ENCODE assay signal across 19 cellular contexts in the genomic region with DNA sequence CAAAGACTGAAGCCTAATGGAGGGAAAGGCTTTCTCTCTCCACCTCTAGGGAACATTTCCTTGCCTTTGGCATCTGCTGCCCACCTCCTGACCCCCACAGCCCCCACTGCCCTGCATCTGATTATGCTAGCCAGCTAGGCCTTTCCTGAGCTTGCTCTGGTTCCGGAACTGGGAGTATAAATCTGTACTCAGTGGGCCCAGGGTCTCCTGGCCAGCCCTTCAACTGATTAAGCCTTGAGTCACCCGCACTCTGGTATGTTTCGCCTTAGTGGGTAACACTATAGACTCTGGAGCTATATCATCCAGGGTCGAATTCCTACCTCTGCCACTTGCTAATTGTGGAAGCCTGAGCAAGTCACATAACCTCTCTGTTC. TPM values are rescaled to one million over a fixed set of nuclear protein-coding genes. Genes with fewer than 3 reads are reported as not detected.
DNase-seq lines count a peak whose midpoint lies in the region; ATAC-seq, FAIRE-seq and TF ChIP-seq lines count a peak whose summit lies in the region.
"Had no signal": no experiment of that assay in that cellular context is flagged by ENCODE, and none has a peak within 500 bp of the region (broad histone marks: within the 10 kb centered on the region; RNA-seq: fewer than 3 reads in every experiment).

No MANE protein-coding gene starts in this region.

- peaks cover under 1% of the 10 kb centered on the region; the same call in 1 of the 3 replicates for H3K9me3 Mint-ChIP-seq in GM23338
- H3K9me3 Mint-ChIP-seq: CD8-positive, alpha-beta T cell; stimulated activated effector memory CD8-positive, alpha-beta T cell treated with anti-CD3 and anti-CD28 coated beads, Interleukin-12 subunit alpha, Interleukin-12 subunit beta, amount 100 ng/mL, for 72 hours had no signal

- H3K27ac ChIP-seq in GM23338 (ENCODE audit: low read depth) (peak overlapping the region; percentile 94), SK-N-MC (peak overlapping the region; percentile 94), colonic mucosa (no peak overlapping the region)
- H3K27ac ChIP-seq: epithelial cell of prostate, VCaP had no signal

- peak overlapping the region; percentile 30 for H3K4me3 Mint-ChIP-seq in GM23338
- H3K4me3 Mint-ChIP-seq: CD8-positive, alpha-beta T cell; stimulated activated effector memory CD8-positive, alpha-beta T cell treated with anti-CD3 and anti-CD28 coated beads, Interleukin-12 subunit alpha, Interleukin-12 subunit beta, amount 100 ng/mL, for 72 hours had no signal

- H3K27me3 ChIP-seq in GM23338 (ENCODE audit: insufficient read depth) (no peaks in the 10 kb centered on the region), colonic mucosa (no peaks in the 10 kb centered on the region)

- H3K4me2 ChIP-seq in GM23338 = peak overlapping the region; percentile 56

- no peak overlapping the region for H2AFZ ChIP-seq in GM23338

- no peak for FAIRE-seq in GM12891 (lab: Jason Lieb, UNC)
- FAIRE-seq: GM12878, keratinocyte had no signal

- H3K79me2 ChIP-seq in GM23338 (replicated peaks; ENCODE audit: insufficient read depth) = no peaks in the 10 kb centered on the region

- peak; percentile 69 for ATAC-seq in GM23338
- ATAC-seq: CD8-positive, alpha-beta T cell; GM12878; stimulated activated effector memory CD8-positive, alpha-beta T cell treated with anti-CD3 and anti-CD28 coated beads, Interleukin-12 subunit alpha, Interleukin-12 subunit beta, amount 100 ng/mL, for 72 hours had no signal

- H3K27me3 Mint-ChIP-seq in GM23338 (ENCODE audit: insufficient read depth, low read depth, poor library complexity) = no peaks in the 10 kb centered on the region

- H3K4me3 ChIP-seq in GM23338 (peak overlapping the region; percentile 11), SK-N-MC (peak overlapping the region; percentile 21; the same call in 1 of the 2 replicates), colonic mucosa (no peak overlapping the region)
- H3K4me3 ChIP-seq: GM12878 had no signal

- TF ChIP-seq CTCF in GM23338 (conservative IDR thresholded peaks at IDR 0.05; ENCODE audit: low read depth in 2 of 2) = no peak
- TF ChIP-seq CTCF in colonic mucosa (IDR thresholded peaks at IDR 0.05) = no peak

- H3K36me3 ChIP-seq in GM23338 (ENCODE audit: insufficient read depth) = no peaks in the 10 kb centered on the region
- H3K36me3 ChIP-seq in SK-N-MC (ENCODE audit: insufficient read depth, low read length) = no peaks in the 10 kb centered on the region
- no peaks in the 10 kb centered on the region for H3K36me3 ChIP-seq in colonic mucosa

- DNase-seq in GM23338 (ENCODE audit: low spot score) (peak; percentile 85), SK-N-MC (ENCODE audit: low read depth, low spot score) (no peak), iPS DF 4.7 (ENCODE audit: extremely low read depth, low spot score) (peak; percentile 53), retina (peak; percentile 11), GM12891 (ENCODE audit: insufficient read length, low spot score) (no peak), NCI-H2081 (lab: John Stamatoyannopoulos, UW) (no peak), colonic mucosa (no peak)
- no peak for DNase-seq in activated naive CD4-positive, alpha-beta T cell treated with anti-CD3 and anti-CD28 coated beads, Interleukin-2, amount 50 U/mL, for 16 hours
- DNase-seq: activated T-cell treated with anti-CD3 and anti-CD28 coated beads for 4 hours; anterior cingulate cortex; CD8-positive, alpha-beta T cell; nucleus accumbens; SHP77 treated with DMSO at 0.1 percent for 48 hours; stimulated activated CD4-positive, alpha-beta T cell treated with anti-CD3 and anti-CD28 coated beads, Interleukin-1b, Interleukin-23, amount 100 ng/mL, for 48 hours had no signal

- no peaks in the 10 kb centered on the region for H3K9me2 ChIP-seq in GM23338 (ENCODE audit: insufficient read depth)

- H3K9ac ChIP-seq in SK-N-MC (ENCODE audit: insufficient read length) (peak overlapping the region; percentile 37), colonic mucosa (ENCODE audit: low read depth in 2 of 2, low read length in 2 of 2) (no peak overlapping the region)

- TF ChIP-seq POLR2A in GM12891 (IDR thresholded peaks at IDR 0.05; ENCODE audit: low read depth, low read length) = no peak

- intact Hi-C loops in colonic mucosa (cut with DNase I) = no loop called here

- H3K9me3 ChIP-seq in SK-N-MC (ENCODE audit: low read depth, low read length) = no peaks in the 10 kb centered on the region
- no peaks in the 10 kb centered on the region for H3K9me3 ChIP-seq in colonic mucosa

- no peaks in the 10 kb centered on the region for H4K20me1 ChIP-seq in GM23338 (replicated peaks; ENCODE audit: insufficient read depth)

- peak overlapping the region; percentile 99 for H3K27ac Mint-ChIP-seq in GM23338
- H3K27ac Mint-ChIP-seq: CD8-positive, alpha-beta T cell had no signal

- H3F3A ChIP-seq in GM23338 (replicated peaks; ENCODE audit: low read depth) = peaks cover 4% of the 10 kb centered on the region; the same call in 1 of the 2 replicates

- H3K4me1 ChIP-seq in GM23338 (ENCODE audit: insufficient read depth) (peaks cover 53% of the 10 kb centered on the region), colonic mucosa (no peaks in the 10 kb centered on the region)

- H3K4me1 Mint-ChIP-seq in GM23338 = peaks cover 80% of the 10 kb centered on the region

- H3K36me3 Mint-ChIP-seq in GM23338 (ENCODE audit: low read depth) = peaks cover 1% of the 10 kb centered on the region; the same call in 2 of the 3 replicates
- H3K36me3 Mint-ChIP-seq: stimulated activated effector memory CD8-positive, alpha-beta T cell treated with anti-CD3 and anti-CD28 coated beads, Interleukin-12 subunit alpha, Interleukin-12 subunit beta, amount 100 ng/mL, for 72 hours had no signal

TF ChIP-seq in GM23338, 12 proteins besides CTCF, POLR2A, EP300 and RAD21 (continues in another document):
- TF ChIP-seq NANOG (IDR thresholded peaks at IDR 0.05; ENCODE audit: borderline replicate concordance) (no peak; the same call in 1 of the 2 replicates), POLR2AphosphoS5 (IDR thresholded peaks at IDR 0.05; ENCODE audit: low read depth) (no peak; the same call in none of the 2 replicates), EZH2phosphoT487 (IDR thresholded peaks at IDR 0.05; ENCODE audit: unreplicated experiment) (no peak)
- TF ChIP-seq, protein P1, sequence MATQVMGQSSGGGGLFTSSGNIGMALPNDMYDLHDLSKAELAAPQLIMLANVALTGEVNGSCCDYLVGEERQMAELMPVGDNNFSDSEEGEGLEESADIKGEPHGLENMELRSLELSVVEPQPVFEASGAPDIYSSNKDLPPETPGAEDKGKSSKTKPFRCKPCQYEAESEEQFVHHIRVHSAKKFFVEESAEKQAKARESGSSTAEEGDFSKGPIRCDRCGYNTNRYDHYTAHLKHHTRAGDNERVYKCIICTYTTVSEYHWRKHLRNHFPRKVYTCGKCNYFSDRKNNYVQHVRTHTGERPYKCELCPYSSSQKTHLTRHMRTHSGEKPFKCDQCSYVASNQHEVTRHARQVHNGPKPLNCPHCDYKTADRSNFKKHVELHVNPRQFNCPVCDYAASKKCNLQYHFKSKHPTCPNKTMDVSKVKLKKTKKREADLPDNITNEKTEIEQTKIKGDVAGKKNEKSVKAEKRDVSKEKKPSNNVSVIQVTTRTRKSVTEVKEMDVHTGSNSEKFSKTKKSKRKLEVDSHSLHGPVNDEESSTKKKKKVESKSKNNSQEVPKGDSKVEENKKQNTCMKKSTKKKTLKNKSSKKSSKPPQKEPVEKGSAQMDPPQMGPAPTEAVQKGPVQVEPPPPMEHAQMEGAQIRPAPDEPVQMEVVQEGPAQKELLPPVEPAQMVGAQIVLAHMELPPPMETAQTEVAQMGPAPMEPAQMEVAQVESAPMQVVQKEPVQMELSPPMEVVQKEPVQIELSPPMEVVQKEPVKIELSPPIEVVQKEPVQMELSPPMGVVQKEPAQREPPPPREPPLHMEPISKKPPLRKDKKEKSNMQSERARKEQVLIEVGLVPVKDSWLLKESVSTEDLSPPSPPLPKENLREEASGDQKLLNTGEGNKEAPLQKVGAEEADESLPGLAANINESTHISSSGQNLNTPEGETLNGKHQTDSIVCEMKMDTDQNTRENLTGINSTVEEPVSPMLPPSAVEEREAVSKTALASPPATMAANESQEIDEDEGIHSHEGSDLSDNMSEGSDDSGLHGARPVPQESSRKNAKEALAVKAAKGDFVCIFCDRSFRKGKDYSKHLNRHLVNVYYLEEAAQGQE (IDR thresholded peaks at IDR 0.05; ENCODE audit: unreplicated experiment) = no peak

TF ChIP-seq in GM12891, 5 proteins besides CTCF, POLR2A, EP300 and RAD21:
- TF ChIP-seq POLR2AphosphoS5 (IDR thresholded peaks at IDR 0.05; ENCODE audit: low read depth, low read length) (no peak), TAF1 (IDR thresholded peaks at IDR 0.05; ENCODE audit: low read depth, low read length) (no peak), POU2F2 (IDR thresholded peaks at IDR 0.05; ENCODE audit: low read depth, low read length) (no peak), PAX5 (IDR thresholded peaks at IDR 0.05; ENCODE audit: insufficient read depth, low read length, severe bottlenecking) (no peak)

RNA-seq across cellular contexts. Expression of a gene that starts 45.6 kb away (rescaled TPM):
- total RNA-seq in GM23338 (2014; rRNA removed; shearing (Covaris generic)) = 22.5 TPM in 2 replicates
- polyA plus RNA-seq in GM23338 (2016; fragmentation: Nextera tagmentation; extraction: Ambion mirVana) = 8.8 and 9.5 TPM in 2 replicates
- 20.5 TPM for polyA plus RNA-seq in GM12891 (2012; ENCODE audit: low read depth, missing spikeins)
- 1 to 10 TPM; 1.8 to 2.0 TPM for total RNA-seq in colonic mucosa

Comparison
In these comparisons a context has a peak if more than half of its experiments do, and no peak if none do; other contexts are left out.
1. DNase-seq: peak in GM23338 (single experiment), iPS DF 4.7 (single experiment) and retina (single experiment); none in SK-N-MC (single experiment), GM12891 (single experiment), activated naive CD4-positive, alpha-beta T cell treated with anti-CD3 and anti-CD28 coated beads, Interleukin-2, amount 50 U/mL, for 16 hours (single experiment), NCI-H2081 (0 of 2) and colonic mucosa (single experiment).